Comparison of ENCODE assay signal across 1 cellular context in the genomic region with DNA sequence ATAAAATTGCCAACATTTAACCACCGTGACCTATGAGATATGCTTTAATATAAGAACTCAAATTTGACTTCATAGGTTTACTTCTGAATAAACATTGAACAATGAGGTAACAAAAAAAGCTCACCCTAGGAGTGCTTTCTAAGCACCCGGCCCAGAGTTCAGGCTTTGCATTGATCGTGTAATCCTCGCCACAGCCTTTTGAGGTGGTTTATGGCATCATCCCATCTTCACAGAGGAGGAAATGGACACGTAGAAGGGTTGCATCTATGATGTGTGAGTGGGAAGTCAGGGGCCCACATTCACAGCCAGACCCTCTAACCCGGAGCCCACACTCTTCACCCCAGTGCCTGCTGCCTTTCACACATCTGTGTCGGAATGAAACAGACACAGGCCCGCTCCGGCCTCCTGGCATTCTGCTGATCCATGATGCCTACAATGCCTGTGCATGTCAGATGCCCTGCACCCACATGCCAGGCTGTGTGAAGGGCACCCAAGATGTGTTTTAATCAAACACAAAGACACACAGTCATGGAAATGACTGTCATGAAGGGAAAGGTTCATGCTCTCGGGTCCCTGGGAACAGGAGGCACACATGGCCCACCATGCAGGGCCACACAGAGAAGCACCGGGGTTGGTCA.
TF ChIP-seq lines count a peak whose summit lies in the region.

No MANE protein-coding gene starts in this region.

TF ChIP-seq in H1, 55 proteins besides CTCF, POLR2A, EP300 and RAD21:
- TF ChIP-seq PHF8 (conservative IDR thresholded peaks at IDR 0.05; ENCODE audit: low read depth, low read length), result no peak
- no peak for TF ChIP-seq JUND (IDR thresholded peaks at IDR 0.05; ENCODE audit: low read length)
- no peak for TF ChIP-seq SP1 (IDR thresholded peaks at IDR 0.05; ENCODE audit: low read depth, low read length)
- TF ChIP-seq KDM4A (IDR thresholded peaks at IDR 0.05; ENCODE audit: low read depth, low read length, severe bottlenecking), result no peak
- no peak for TF ChIP-seq RFX5 (IDR thresholded peaks at IDR 0.05; ENCODE audit: borderline replicate concordance, low read depth, low read length)
- no peak for TF ChIP-seq JUN (IDR thresholded peaks at IDR 0.05; ENCODE audit: low read depth, low read length)
- TF ChIP-seq CHD1 (IDR thresholded peaks at IDR 0.05; ENCODE audit: low read depth, low read length), result no peak
